34 cellular contexts compared by ENCODE assay signal in genomic region chr2:196649202-196649601, GRCh38.
"Had no signal": no experiment of that assay in that cellular context is flagged by ENCODE, and none has a peak within 500 bp of the region (broad histone marks: within the 10 kb centered on the region; RNA-seq: fewer than 3 reads in every experiment).

No MANE protein-coding gene starts in this region.

- H3K27me3 ChIP-seq: MG63 had no signal

- DNase-seq: Karpas-422, Kasumi-1, MG63, MM.1S, MV-4-11, NCI-H1048, NCI-H1092, NCI-H1092 treated with DMSO at 0.1 percent for 48 hours, NCI-H1105, NCI-H1105 treated with DMSO at 0.1 percent for 48 hours, NCI-H1417, NCI-H1417 treated with DMSO at 0.1 percent for 48 hours, NCI-H1436, NCI-H1436 treated with DMSO at 0.1 percent for 48 hours, NCI-H146, NCI-H1694, NCI-H1694 treated with DMSO at 0.1 percent for 48 hours, NCI-H187, NCI-H187 treated with DMSO at 0.1 percent for 48 hours, NCI-H1930, NCI-H2029, NCI-H2029 treated with DMSO at 0.1 percent for 48 hours, NCI-H2081, NCI-H2081 treated with DMSO at 0.1 percent for 48 hours, NCI-H2107, NCI-H2171, NCI-H2171 treated with DMSO at 0.1 percent for 48 hours, NCI-H2227 treated with DMSO at 0.1 percent for 48 hours, NCI-H226, NCI-H345, NCI-H446, NCI-H446 treated with DMSO at 0.1 percent for 48 hours, NCI-H510A, NCI-H510A treated with DMSO at 0.1 percent for 48 hours had no signal

- H3K4me3 ChIP-seq: MG63 had no signal
